24 cellular contexts compared by ENCODE assay signal in the genomic region with DNA sequence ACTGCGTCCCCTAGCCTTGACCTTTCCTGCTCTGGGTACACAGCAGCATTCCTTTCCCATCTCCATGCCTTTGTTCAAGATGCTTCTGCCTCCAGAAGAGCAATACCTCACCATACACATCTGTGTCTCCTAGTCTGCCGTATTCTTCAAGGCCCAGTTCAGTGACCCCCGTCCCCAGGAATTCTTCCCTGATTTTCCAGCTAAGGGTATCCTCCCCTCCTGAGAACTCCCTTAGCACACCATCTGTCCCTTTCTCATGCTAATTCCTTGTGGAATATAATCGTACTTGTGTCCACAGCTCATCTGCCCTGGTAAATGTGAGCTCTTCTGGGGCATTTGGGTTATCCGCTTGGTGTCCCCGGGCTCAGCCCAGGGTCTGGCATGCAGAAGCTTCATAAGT. TPM values are rescaled to one million over a fixed set of nuclear protein-coding genes. Genes with fewer than 3 reads are reported as not detected.
"Had no signal": no experiment of that assay in that cellular context is flagged by ENCODE, and none has a peak within 500 bp of the region (broad histone marks: within the 10 kb centered on the region; RNA-seq: fewer than 3 reads in every experiment).

No MANE protein-coding gene starts in this region.

- H3K4me1 ChIP-seq: left ventricle myocardium inferior, lower lobe of right lung, psoas muscle, right lobe of liver, testis, tibial nerve, upper lobe of right lung had no signal

- H3K27me3 ChIP-seq: neutrophil, right lobe of liver, testis, tibial nerve, upper lobe of right lung had no signal

- H3K9me3 ChIP-seq: left ventricle myocardium inferior, lower lobe of right lung, neutrophil, psoas muscle, right lobe of liver, testis, tibial nerve, upper lobe of right lung had no signal

- H3K9me3 Mint-ChIP-seq: memory B cell; naive B cell; nephron; stimulated activated naive B cell treated with anti-CD40 and anti-IgM and Interleukin-4, amounts not matched to agents 10 μg/mL and 1 μg/mL and 100 μg/mL, for 72 hours; stimulated activated naive CD8-positive, alpha-beta T cell treated with anti-CD3 and anti-CD28 coated beads, Interleukin-15, amount 100 ng/mL, for 72 hours had no signal

- H3K27ac ChIP-seq: coronary artery, left ventricle myocardium inferior, lower lobe of right lung, neutrophil, psoas muscle, right lobe of liver, testis, tibial nerve, upper lobe of right lung had no signal

- H3K27me3 Mint-ChIP-seq: memory B cell; naive B cell; stimulated activated naive B cell treated with anti-CD40 and anti-IgM and Interleukin-4, amounts not matched to agents 10 μg/mL and 1 μg/mL and 100 μg/mL, for 72 hours; stimulated activated naive CD8-positive, alpha-beta T cell treated with anti-CD3 and anti-CD28 coated beads, Interleukin-15, amount 100 ng/mL, for 72 hours had no signal

- H3K27ac Mint-ChIP-seq: memory B cell; nephron; stimulated activated naive B cell treated with anti-CD40 and anti-IgM and Interleukin-4, amounts not matched to agents 10 μg/mL and 1 μg/mL and 100 μg/mL, for 72 hours had no signal

- H3K36me3 ChIP-seq: neutrophil, right lobe of liver had no signal

- H3K4me3 ChIP-seq: coronary artery, left ventricle myocardium inferior, lower lobe of right lung, psoas muscle, right lobe of liver, testis, tibial nerve, upper lobe of right lung had no signal

- H3K4me3 Mint-ChIP-seq: memory B cell; naive B cell; nephron; stimulated activated naive B cell treated with anti-CD40 and anti-IgM and Interleukin-4, amounts not matched to agents 10 μg/mL and 1 μg/mL and 100 μg/mL, for 72 hours; stimulated activated naive CD8-positive, alpha-beta T cell treated with anti-CD3 and anti-CD28 coated beads, Interleukin-15, amount 100 ng/mL, for 72 hours had no signal

- ATAC-seq: esophagus mucosa; left cardiac atrium; lower lobe of right lung; psoas muscle; right lobe of liver; stimulated activated naive B cell treated with anti-CD40 and anti-IgM and Interleukin-4, amounts not matched to agents 10 μg/mL and 1 μg/mL and 100 μg/mL, for 72 hours; stimulated activated naive CD8-positive, alpha-beta T cell treated with anti-CD3 and anti-CD28 coated beads, Interleukin-15, amount 100 ng/mL, for 72 hours; upper lobe of right lung had no signal

- H3K4me1 Mint-ChIP-seq: stimulated activated naive CD8-positive, alpha-beta T cell treated with anti-CD3 and anti-CD28 coated beads, Interleukin-15, amount 100 ng/mL, for 72 hours had no signal

- DNase-seq: effector CD4-positive, alpha-beta T cell; kidney; left cardiac atrium; left ventricle myocardium inferior; lower lobe of right lung; midbrain; naive B cell; psoas muscle; retina; right lobe of liver; stimulated activated CD4-positive, alpha-beta T cell treated with anti-CD3 and anti-CD28 coated beads, Interleukin-15, amount 100 ng/mL, for 24 hours; stimulated activated CD4-positive, alpha-beta T cell treated with anti-CD3 and anti-CD28 coated beads, Interleukin-1b, Interleukin-23, amount 100 ng/mL, for 48 hours; stimulated activated CD4-positive, alpha-beta T cell treated with anti-CD3 and anti-CD28 coated beads, Interleukin-4, amount 100 ng/mL, for 24 hours; stimulated activated naive B cell treated with anti-CD40 and anti-IgM and Interleukin-4, amounts not matched to agents 10 μg/mL and 1 μg/mL and 100 μg/mL, for 72 hours; stimulated activated naive CD8-positive, alpha-beta T cell treated with anti-CD3 and anti-CD28 coated beads, Interleukin-15, amount 100 ng/mL, for 72 hours; upper lobe of right lung had no signal

RNA-seq across cellular contexts. Expression of a gene that starts 40.9 kb away (rescaled TPM):
- total RNA-seq: fibroblast of lung had no signal
